Comparison of ENCODE assay signal across 9 cellular contexts in the genomic region with DNA sequence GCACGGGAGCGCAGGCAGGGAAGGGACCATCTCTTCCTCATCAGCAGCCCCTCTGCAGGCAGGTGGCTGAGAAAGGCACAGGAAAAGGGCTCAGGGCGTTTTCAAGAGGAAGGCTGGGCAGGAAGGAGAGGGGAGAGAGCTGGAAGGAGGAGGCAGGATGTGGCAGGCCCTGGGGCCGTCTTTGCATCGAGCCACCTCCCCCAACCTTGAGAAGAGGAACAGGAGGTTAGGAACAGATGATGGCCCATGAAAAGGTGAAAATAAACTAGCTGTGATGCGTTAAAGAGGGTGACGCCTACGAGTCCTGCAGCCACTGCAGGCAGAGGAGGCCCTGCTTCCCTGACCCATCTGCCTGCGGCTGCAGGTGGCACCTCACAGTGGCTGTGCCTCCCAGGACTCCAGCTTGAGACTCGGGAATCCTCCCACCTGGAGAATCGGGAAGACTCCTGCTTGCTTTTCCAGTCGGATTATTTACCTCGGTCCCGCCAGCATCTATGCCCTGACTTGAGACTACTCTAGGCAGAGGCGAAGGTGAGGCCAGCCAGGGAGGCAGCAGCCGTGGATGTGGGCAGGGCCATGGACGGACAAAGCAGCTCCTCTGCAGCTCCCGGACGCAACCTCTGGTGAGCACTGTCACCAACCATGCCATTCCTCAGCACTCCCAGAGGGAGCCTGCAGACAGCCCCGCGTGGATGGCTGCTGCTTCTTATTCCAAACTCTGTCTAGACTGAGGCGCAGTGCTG. TPM values are rescaled to one million over a fixed set of nuclear protein-coding genes. Genes with fewer than 3 reads are reported as not detected.
DNase-seq lines count a peak whose midpoint lies in the region; ATAC-seq and TF ChIP-seq lines count a peak whose summit lies in the region.
"Had no signal": no experiment of that assay in that cellular context is flagged by ENCODE, and none has a peak within 500 bp of the region (broad histone marks: within the 10 kb centered on the region; RNA-seq: fewer than 3 reads in every experiment).

No MANE protein-coding gene starts in this region.

- POLR2A ChIA-PET in SK-N-SH (lab: Yijun Ruan, JAX) = interaction anchor here (0.6 to 1.8 kb wide), 3 partner anchors 9 to 121 kb away, joined by 3 to 5 read pairs (median 4); no protein-coding TSS in a partner anchor

- no peak overlapping the region for H3K9ac ChIP-seq in SK-N-SH

- H3K27ac Mint-ChIP-seq in natural killer cell treated with Interleukin-12 subunit alpha and Interleukin-12 subunit beta and Interleukin-15 and Interleukin-18, amount 100 ng/mL, for 72 hours = peak overlapping the region; percentile 40 to 66

- TF ChIP-seq EP300 in SK-N-SH (IDR thresholded peaks at IDR 0.05; ENCODE audit: borderline replicate concordance in 1 of 2, low read depth in 1 of 2, low read length in 1 of 2) = no peak

- H3K27ac ChIP-seq in SK-N-SH (ENCODE audit: low read depth in 2 of 2, low read length in 1 of 2) = peak overlapping the region in 1 of 2 experiments; percentile 68; a peak in 2 of 4 replicates
- no peak overlapping the region for H3K27ac ChIP-seq in psoas muscle
- H3K27ac ChIP-seq in lower lobe of right lung = no peak overlapping the region

- CTCF ChIA-PET in SK-N-SH (lab: Yijun Ruan, JAX) = interaction anchor here (0.5 to 1.4 kb wide), 4 partner anchors 18 to 158 kb away, joined by 3 read pairs; a partner anchor contains a TSS

- H3K4me2 ChIP-seq in SK-N-SH = no peak overlapping the region

- H3K4me1 Mint-ChIP-seq in natural killer cell treated with Interleukin-12 subunit alpha and Interleukin-12 subunit beta and Interleukin-15 and Interleukin-18, amount 100 ng/mL, for 72 hours (ENCODE audit: low read depth in 2 of 2) = peaks cover 4 to 11% of the 10 kb centered on the region in 2 donors

- H3K9me3 ChIP-seq in SK-N-SH (no peaks in the 10 kb centered on the region), psoas muscle (no peaks in the 10 kb centered on the region), lower lobe of right lung (no peaks in the 10 kb centered on the region)

- H3K36me3 Mint-ChIP-seq in natural killer cell treated with Interleukin-12 subunit alpha and Interleukin-12 subunit beta and Interleukin-15 and Interleukin-18, amount 100 ng/mL, for 72 hours = no peaks in the 10 kb centered on the region

- 72% methylated on average over 16 of the region's 22 CpGs for WGBS in SK-N-SH (ENCODE audit: low lambda C conversion rate)
- WGBS in psoas muscle, 3 donors = 72 to 75% (median 72%) methylated on average over 22 of the region's 22 CpGs

- no peaks in the 10 kb centered on the region for H3K27me3 Mint-ChIP-seq in natural killer cell treated with Interleukin-12 subunit alpha and Interleukin-12 subunit beta and Interleukin-15 and Interleukin-18, amount 100 ng/mL, for 72 hours

- no peak overlapping the region for H3K4me3 ChIP-seq in SK-N-SH (ENCODE audit: low read depth in 2 of 2, low read length in 1 of 2)
- H3K4me3 ChIP-seq in psoas muscle = no peak overlapping the region
- no peak overlapping the region for H3K4me3 ChIP-seq in lower lobe of right lung

- intact Hi-C loops in psoas muscle (cut with DNase I) (no loop called here), lower lobe of right lung (cut with DNase I) (no loop called here)

- no peaks in the 10 kb centered on the region for H3F3A ChIP-seq in SK-N-SH (replicated peaks; ENCODE audit: insufficient read depth)

- H3K36me3 ChIP-seq in SK-N-SH (replicated peaks in 1 of 2; ENCODE audit: control insufficient read depth in 1 of 2, insufficient read depth in 2 of 2, low read length in 1 of 2) = no peaks in the 10 kb centered on the region
- peaks cover 0 to 14% of the 10 kb centered on the region in 2 donors for H3K36me3 ChIP-seq in psoas muscle (ENCODE audit: insufficient read depth in 1 of 2, low read depth in 1 of 2)
- H3K36me3 ChIP-seq in lower lobe of right lung = peaks cover 18% of the 10 kb centered on the region

- H4K20me1 ChIP-seq in SK-N-SH (ENCODE audit: insufficient read depth) = no peaks in the 10 kb centered on the region

- H3K27me3 ChIP-seq in SK-N-SH (ENCODE audit: insufficient read depth) (no peaks in the 10 kb centered on the region), psoas muscle (ENCODE audit: insufficient read depth in 3 of 3, low read length in 2 of 3) (no peaks in the 10 kb centered on the region), lower lobe of right lung (ENCODE audit: low read depth) (no peaks in the 10 kb centered on the region)

- H3K9me3 Mint-ChIP-seq in natural killer cell treated with Interleukin-12 subunit alpha and Interleukin-12 subunit beta and Interleukin-15 and Interleukin-18, amount 100 ng/mL, for 72 hours = no peaks in the 10 kb centered on the region

- DNase-seq in SK-N-SH (peak; percentile 46), UCSD-AML1 (lab: John Stamatoyannopoulos, UW; ENCODE audit: unreplicated experiment) (peak; percentile 78), psoas muscle (no peak), dermis blood vessel endothelial cell (no peak), lower lobe of right lung (no peak)
- DNase-seq in natural killer cell treated with Interleukin-12 subunit alpha and Interleukin-12 subunit beta and Interleukin-15 and Interleukin-18, amount 100 ng/mL, for 72 hours (ENCODE audit: low spot score) = no peak
- DNase-seq: SHP77 treated with DMSO at 0.1 percent for 48 hours had no signal

- no peak for TF ChIP-seq RAD21 in SK-N-SH (IDR thresholded peaks at IDR 0.05; ENCODE audit: low read length)

- ATAC-seq in SK-N-SH treated with all-trans-retinoic acid at 6 μM for 48 hours = no peak
- peak; percentile 79 for ATAC-seq in HG02885 (IDR thresholded peaks at IDR 0.05; ENCODE audit: poor library complexity, unreplicated experiment)
- ATAC-seq in natural killer cell treated with Interleukin-12 subunit alpha and Interleukin-12 subunit beta and Interleukin-15 and Interleukin-18, amount 100 ng/mL, for 72 hours = peak in 1 of 2 donors; percentile 53
- no peak for ATAC-seq in psoas muscle
- no peak for ATAC-seq in lower lobe of right lung

- H3K4me3 Mint-ChIP-seq in natural killer cell treated with Interleukin-12 subunit alpha and Interleukin-12 subunit beta and Interleukin-15 and Interleukin-18, amount 100 ng/mL, for 72 hours = peak overlapping the region; percentile 26

- H3K9me2 ChIP-seq in SK-N-SH = no peaks in the 10 kb centered on the region

- H3K4me1 ChIP-seq in SK-N-SH (ENCODE audit: control insufficient read depth in 1 of 2, insufficient read depth in 2 of 2, low read depth in 1 of 2, low read length in 1 of 2) (peaks cover 0 to 14% of the 10 kb centered on the region in 2 experiments; a peak in 1 of 4 replicates), psoas muscle (peaks cover under 1% of the 10 kb centered on the region), lower lobe of right lung (no peaks in the 10 kb centered on the region)

- no peak overlapping the region for H2AFZ ChIP-seq in SK-N-SH (ENCODE audit: low read depth)

- H3K79me2 ChIP-seq in SK-N-SH (ENCODE audit: insufficient read depth) = no peaks in the 10 kb centered on the region

- no peak for TF ChIP-seq CTCF in SK-N-SH (IDR thresholded peaks at IDR 0.05)
- no peak for TF ChIP-seq CTCF in psoas muscle (IDR thresholded peaks at IDR 0.05)
- TF ChIP-seq CTCF in lower lobe of right lung (IDR thresholded peaks at IDR 0.05) = no peak

TF ChIP-seq in SK-N-SH, 30 proteins besides CTCF, POLR2A, EP300 and RAD21 (continues in another document):
- TF ChIP-seq, protein P1, sequence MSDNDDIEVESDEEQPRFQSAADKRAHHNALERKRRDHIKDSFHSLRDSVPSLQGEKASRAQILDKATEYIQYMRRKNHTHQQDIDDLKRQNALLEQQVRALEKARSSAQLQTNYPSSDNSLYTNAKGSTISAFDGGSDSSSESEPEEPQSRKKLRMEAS (IDR thresholded peaks at IDR 0.05; ENCODE audit: low read depth) = no peak
- TF ChIP-seq RCOR1 (IDR thresholded peaks at IDR 0.05; ENCODE audit: low read length) = no peak
- no peak for TF ChIP-seq JUND (IDR thresholded peaks at IDR 0.05)
- TF ChIP-seq TAF1 (IDR thresholded peaks at IDR 0.05; ENCODE audit: borderline replicate concordance, low read depth, low read length) = no peak
- TF ChIP-seq NFIC (IDR thresholded peaks at IDR 0.05; ENCODE audit: borderline replicate concordance) = no peak
- TF ChIP-seq MXI1 (IDR thresholded peaks at IDR 0.05; ENCODE audit: low read depth, low read length) = no peak
- no peak for TF ChIP-seq FOXM1 (IDR thresholded peaks at IDR 0.05; ENCODE audit: low read depth)
- TF ChIP-seq YY1 (IDR thresholded peaks at IDR 0.05; ENCODE audit: low read depth) = no peak
- TF ChIP-seq GABPA (IDR thresholded peaks at IDR 0.05; ENCODE audit: low read depth) = no peak
- TF ChIP-seq FOXJ3 (CRISPR knock-in tag; IDR thresholded peaks at IDR 0.05) = no peak
- TF ChIP-seq GATA2 (CRISPR knock-in tag; IDR thresholded peaks at IDR 0.05) = no peak
- no peak for TF ChIP-seq POLR2AphosphoS5 (IDR thresholded peaks at IDR 0.05; ENCODE audit: low read depth, low read length)

TF ChIP-seq in SK-N-SH treated with all-trans-retinoic acid at 6 μM for 48 hours, 23 proteins besides CTCF, POLR2A, EP300 and RAD21:
- TF ChIP-seq ZFP3 (CRISPR knock-in tag; IDR thresholded peaks at IDR 0.05) = no peak
- no peak for TF ChIP-seq ESRRG (CRISPR knock-in tag; IDR thresholded peaks at IDR 0.05)

RNA-seq across cellular contexts. Expression of a gene that starts 18.2 kb away (rescaled TPM):
- polyA plus RNA-seq in SK-N-SH (2012; rRNA removed) (68.8 and 75.9 TPM in 2 replicates), psoas muscle (10 to 100 TPM; 49.1 to 98.1 (median 80.5) TPM)
- polyA plus RNA-seq in SK-N-SH (2012; cell fraction: cytosol; rRNA removed) = 69.7 and 85.3 TPM in 2 replicates
- 70.9 and 88.1 TPM in 2 replicates for polyA plus RNA-seq in SK-N-SH (2012; cell fraction: nucleus; rRNA removed)
- total RNA-seq in natural killer cell treated with Interleukin-12 subunit alpha and Interleukin-12 subunit beta and Interleukin-15 and Interleukin-18, amount 100 ng/mL, for 72 hours = 10 to 100 TPM; 49.9 to 55.8 TPM
- total RNA-seq in psoas muscle (10 to 100 TPM; 18.8 to 52.4 (median 26.5) TPM), dermis blood vessel endothelial cell (10.0 and 11.6 TPM in 2 replicates), lower lobe of right lung (30.3 TPM)

Comparison
In these comparisons a context has a peak if more than half of its experiments do, and no peak if none do; other contexts are left out.
1. DNase-seq: peak in SK-N-SH (single experiment) and UCSD-AML1 (single experiment); none in natural killer cell treated with Interleukin-12 subunit alpha and Interleukin-12 subunit beta and Interleukin-15 and Interleukin-18, amount 100 ng/mL, for 72 hours (single experiment), psoas muscle (0 of 2), dermis blood vessel endothelial cell (single experiment) and lower lobe of right lung (single experiment).